ENCODE assay signal across 17 cellular contexts in genomic region chr6:168238159-168238887, GRCh38.
"Had no signal": no experiment of that assay in that cellular context is flagged by ENCODE, and none has a peak within 500 bp of the region (broad histone marks: within the 10 kb centered on the region; RNA-seq: fewer than 3 reads in every experiment).

No MANE protein-coding gene starts in this region.

- H3K9me3 Mint-ChIP-seq: central memory CD8-positive, alpha-beta T cell; naive thymus-derived CD8-positive, alpha-beta T cell had no signal

- H3K9me3 ChIP-seq: mucosa of descending colon, spleen, upper lobe of left lung had no signal

- DNase-seq: activated CD4-positive, alpha-beta T cell treated with anti-CD3 and anti-CD28 coated beads, Interleukin-2, amount 50 U/mL, for 1 hour; activated naive CD4-positive, alpha-beta T cell treated with Interleukin-2 at 50 U/mL for 16 hours; activated T-cell treated with anti-CD3 and anti-CD28 coated beads, Interleukin-2, amount 50 U/mL, for 1 hour; cortex of kidney; effector CD8-positive, alpha-beta T cell; foreskin fibroblast; mammary epithelial cell; mucosa of descending colon; naive thymus-derived CD8-positive, alpha-beta T cell; spleen; stimulated activated CD4-positive, alpha-beta T cell treated with anti-CD3 and anti-CD28 coated beads, Interleukin-1b, Interleukin-23, amount 100 ng/mL, for 48 hours; stimulated activated naive CD4-positive, alpha-beta T cell; T1000; upper lobe of left lung had no signal

- ATAC-seq: left lobe of liver; mucosa of descending colon; naive thymus-derived CD8-positive, alpha-beta T cell had no signal

- H3K27ac ChIP-seq: spleen, upper lobe of left lung had no signal

- H3K4me3 Mint-ChIP-seq: central memory CD8-positive, alpha-beta T cell; naive thymus-derived CD8-positive, alpha-beta T cell had no signal

- H3K27me3 ChIP-seq: upper lobe of left lung had no signal

- H3K4me1 Mint-ChIP-seq: central memory CD8-positive, alpha-beta T cell; naive thymus-derived CD8-positive, alpha-beta T cell had no signal

- H3K27ac Mint-ChIP-seq: naive thymus-derived CD8-positive, alpha-beta T cell; progenitor cell of endocrine pancreas had no signal

- H3K4me3 ChIP-seq: mucosa of descending colon, spleen, upper lobe of left lung had no signal

- H3K36me3 ChIP-seq: spleen, upper lobe of left lung had no signal

- H3K36me3 Mint-ChIP-seq: naive thymus-derived CD8-positive, alpha-beta T cell had no signal

- H3K4me1 ChIP-seq: spleen, upper lobe of left lung had no signal
